ENCODE assay signal across 15 cellular contexts in the genomic region with DNA sequence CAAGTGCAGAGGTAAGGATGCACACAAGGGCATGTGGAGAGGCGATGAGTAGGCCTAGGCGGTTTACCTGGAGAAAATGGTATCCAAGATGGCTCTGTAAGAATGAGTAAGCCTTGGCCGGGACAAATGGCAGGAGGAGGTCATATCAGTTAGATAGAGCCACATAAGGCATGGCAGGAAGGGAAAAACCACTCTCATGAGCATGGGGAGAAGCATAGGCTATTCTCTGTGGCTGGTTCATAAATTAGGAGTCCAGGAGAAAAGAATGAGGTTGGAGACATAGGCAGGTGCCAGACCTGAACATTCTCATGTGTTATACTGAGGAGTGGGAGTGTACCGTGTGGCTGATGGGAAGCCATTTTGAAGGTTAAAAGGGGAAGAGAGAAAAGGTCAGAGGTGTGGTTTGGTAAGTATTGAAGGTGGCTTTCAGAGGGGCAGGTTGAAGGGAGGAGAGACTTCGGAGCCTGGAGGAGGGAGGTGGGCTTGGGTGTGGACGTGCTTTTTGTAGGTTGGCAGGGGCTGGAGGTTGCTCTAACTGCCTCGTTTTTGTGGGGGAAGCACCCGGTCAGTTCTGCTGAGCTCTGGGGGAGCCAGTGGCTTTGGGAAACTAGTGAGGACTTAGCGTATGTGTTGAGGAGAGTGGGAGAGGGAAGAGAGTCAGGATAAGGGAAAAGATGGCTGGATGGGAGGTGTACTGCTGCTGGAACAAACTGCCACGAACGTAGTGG. TPM values are rescaled to one million over a fixed set of nuclear protein-coding genes. Genes with fewer than 3 reads are reported as not detected.
DNase-seq lines count a peak whose midpoint lies in the region; ATAC-seq, FAIRE-seq and TF ChIP-seq lines count a peak whose summit lies in the region.
"Had no signal": no experiment of that assay in that cellular context is flagged by ENCODE, and none has a peak within 500 bp of the region (broad histone marks: within the 10 kb centered on the region; RNA-seq: fewer than 3 reads in every experiment).

No MANE protein-coding gene starts in this region.

- H3K27ac ChIP-seq in HepG2 (ENCODE audit: extremely low read length, insufficient read depth, low read length) (no peak overlapping the region), right lobe of liver (no peak overlapping the region), OCI-LY3 (ENCODE audit: low read length) (no peak overlapping the region)
- H3K27ac ChIP-seq: A549 had no signal

- TF ChIP-seq POLR2A in HepG2 (IDR thresholded peaks at IDR 0.05; ENCODE audit: insufficient read depth in 1 of 2, low read depth in 2 of 2, low read length in 2 of 2) (no peak), right lobe of liver (IDR thresholded peaks at IDR 0.05) (no peak)

- H2AFZ ChIP-seq in HepG2 (ENCODE audit: low read length): peak overlapping the region; percentile 63
- H2AFZ ChIP-seq in OCI-LY3 (ENCODE audit: low read depth, low read length): peak overlapping the region; percentile 96

- peaks cover 24% of the 10 kb centered on the region for H3K4me1 Mint-ChIP-seq in dendritic cell treated with granulocyte-macrophage colony-stimulating factor and Interleukin-4, amounts not matched to agents 40 ng/mL and 50 ng/mL, for 4 days (ENCODE audit: low read depth)
- H3K4me1 Mint-ChIP-seq in activated T-cell treated with anti-CD3 and anti-CD28 coated beads, Interleukin-2, amount 50 U/mL, for 4 hours (ENCODE audit: low read depth): peaks cover 40% of the 10 kb centered on the region

- intact Hi-C loops in HepG2 (cut with micrococcal nuclease; ENCODE audit: unreplicated experiment) (loop anchor here (5.0 to 10.0 kb wide), 4 partner anchors 64 to 844 kb away; no protein-coding TSS in a partner anchor), right lobe of liver (cut with DNase I) (loop anchor here (2.0 to 5.0 kb wide), 2 partner anchors 426 to 576 kb away; no protein-coding TSS in a partner anchor)
- intact Hi-C loops in dendritic cell treated with granulocyte-macrophage colony-stimulating factor and Interleukin-4, amounts not matched to agents 40 ng/mL and 50 ng/mL, for 4 days (cut with micrococcal nuclease): loop anchor here (5.0 to 10.0 kb wide), 2 partner anchors 104 to 426 kb away; no protein-coding TSS in a partner anchor

- H3K27me3 ChIP-seq in HepG2 (ENCODE audit: control insufficient read depth in 1 of 2, insufficient read depth in 2 of 2, low read length in 2 of 2): peaks cover 0 to 31% of the 10 kb centered on the region in 2 experiments; a peak in 1 of 5 replicates
- no peaks in the 10 kb centered on the region for H3K27me3 ChIP-seq in right lobe of liver
- 0 out of 2 replicates have a peak, but pooled peaks cover 3% of the 10 kb centered on the region for H3K27me3 ChIP-seq in OCI-LY3 (ENCODE audit: low read depth, low read length)

- no peaks in the 10 kb centered on the region for H3K9me3 Mint-ChIP-seq in dendritic cell treated with granulocyte-macrophage colony-stimulating factor and Interleukin-4, amounts not matched to agents 40 ng/mL and 50 ng/mL, for 4 days
- no peaks in the 10 kb centered on the region for H3K9me3 Mint-ChIP-seq in activated T-cell treated with anti-CD3 and anti-CD28 coated beads, Interleukin-2, amount 50 U/mL, for 4 hours
- H3K9me3 Mint-ChIP-seq: CD8-positive, alpha-beta memory T cell; H9; IgD-negative memory B cell had no signal

- FAIRE-seq in HepG2 (lab: Jason Lieb, UNC): no peak
- FAIRE-seq: A549, GM18507 had no signal

- BruUV-seq in HepG2 (replicated peaks; lab: Mats Ljungman, UMichigan): no TSS peak

- no peak for ATAC-seq in HepG2
- no peak for ATAC-seq in right lobe of liver
- ATAC-seq in activated T-cell treated with anti-CD3 and anti-CD28 coated beads, Interleukin-2, amount 50 U/mL, for 4 hours: no peak
- ATAC-seq in GM19324 (IDR thresholded peaks at IDR 0.05; ENCODE audit: low FRiP score, unreplicated experiment): no peak
- ATAC-seq: A549 had no signal

- POLR2A ChIA-PET in HepG2 (lab: Yijun Ruan, JAX): interaction anchor here (2.0 kb wide), 1 partner anchor 590 kb away, joined by 7 read pairs; the partner anchor contains the start of gene XXYLT1

- CTCF ChIA-PET in HepG2 (lab: Yijun Ruan, JAX; ENCODE audit: low intra/inter-chr PET ratio, low total read pairs): no interaction called here

- H3K27ac Mint-ChIP-seq in dendritic cell treated with granulocyte-macrophage colony-stimulating factor and Interleukin-4, amounts not matched to agents 40 ng/mL and 50 ng/mL, for 4 days: peak overlapping the region; percentile 27
- H3K27ac Mint-ChIP-seq: H9, IgD-negative memory B cell had no signal

- no peak overlapping the region for H3K9ac ChIP-seq in HepG2 (ENCODE audit: insufficient read depth, low read depth, low read length)
- no peak overlapping the region for H3K9ac ChIP-seq in OCI-LY3 (ENCODE audit: low read length)

- H3K4me3 Mint-ChIP-seq in dendritic cell treated with granulocyte-macrophage colony-stimulating factor and Interleukin-4, amounts not matched to agents 40 ng/mL and 50 ng/mL, for 4 days: no peak overlapping the region
- H3K4me3 Mint-ChIP-seq in activated T-cell treated with anti-CD3 and anti-CD28 coated beads, Interleukin-2, amount 50 U/mL, for 4 hours: no peak overlapping the region
- H3K4me3 Mint-ChIP-seq: H9 had no signal

- in situ Hi-C loops in HepG2 (cut with HindIII; ENCODE audit: extremely low pct_ligation_motif_present, low pct_unique_long_range_greater_than_20kb): loop anchor here (10.0 kb wide), 2 partner anchors 64 to 274 kb away; no protein-coding TSS in a partner anchor

- TF ChIP-seq EP300 in HepG2 (IDR thresholded peaks at IDR 0.05; ENCODE audit: low read depth in 2 of 2, low read length in 2 of 2) (no peak), HepG2 (CRISPR knock-in tag; IDR thresholded peaks at IDR 0.05; ENCODE audit: borderline replicate concordance) (no peak)

- WGBS in HepG2 (ENCODE audit: low lambda C conversion rate): 31% methylated on average over 11 of the region's 11 CpGs
- 63% methylated on average over 11 of the region's 11 CpGs for WGBS in right lobe of liver (ENCODE audit: insufficient coverage, low coverage, low lambda C conversion rate, missing lambda C conversion rate)

- H3K9me3 ChIP-seq in HepG2 (ENCODE audit: low read length): no peaks in the 10 kb centered on the region
- no peaks in the 10 kb centered on the region for H3K9me3 ChIP-seq in right lobe of liver
- H3K9me3 ChIP-seq in OCI-LY3 (ENCODE audit: insufficient read depth, low read length): no peaks in the 10 kb centered on the region
- H3K9me3 ChIP-seq: A549, Caco-2 had no signal

- peaks cover 12% of the 10 kb centered on the region for H3K27me3 Mint-ChIP-seq in dendritic cell treated with granulocyte-macrophage colony-stimulating factor and Interleukin-4, amounts not matched to agents 40 ng/mL and 50 ng/mL, for 4 days
- H3K27me3 Mint-ChIP-seq in activated T-cell treated with anti-CD3 and anti-CD28 coated beads, Interleukin-2, amount 50 U/mL, for 4 hours (ENCODE audit: low read depth): peaks cover 6% of the 10 kb centered on the region
- H3K27me3 Mint-ChIP-seq: IgD-negative memory B cell had no signal

- H3K4me3 ChIP-seq in HepG2 (replicated peaks in 1 of 3; ENCODE audit: insufficient read depth in 1 of 3, low read depth in 2 of 3, low read length in 3 of 3) (peak overlapping the region in 1 of 3 experiments; percentile 30; a peak in 1 of 6 replicates), right lobe of liver (no peak overlapping the region), OCI-LY3 (ENCODE audit: low read length) (no peak overlapping the region)
- H3K4me3 ChIP-seq: A549 had no signal

- H3K36me3 ChIP-seq in HepG2 (replicated peaks in 1 of 2; ENCODE audit: control insufficient read depth in 1 of 2, insufficient read depth in 2 of 2, low read length in 2 of 2) (no peaks in the 10 kb centered on the region), right lobe of liver (no peaks in the 10 kb centered on the region), OCI-LY3 (replicated peaks; ENCODE audit: low read depth, low read length) (no peaks in the 10 kb centered on the region)

- no peak for TF ChIP-seq RAD21 in HepG2 (CRISPR knock-in tag; IDR thresholded peaks at IDR 0.05)

- peaks cover 38% of the 10 kb centered on the region for H3K4me1 ChIP-seq in HepG2 (ENCODE audit: insufficient read depth, low read length)
- peaks cover 0 to 12% (median 0%) of the 10 kb centered on the region in 4 donors for H3K4me1 ChIP-seq in right lobe of liver
- peaks cover 26% of the 10 kb centered on the region for H3K4me1 ChIP-seq in OCI-LY3 (ENCODE audit: low read length)

- peaks cover 6% of the 10 kb centered on the region for H3K36me3 Mint-ChIP-seq in dendritic cell treated with granulocyte-macrophage colony-stimulating factor and Interleukin-4, amounts not matched to agents 40 ng/mL and 50 ng/mL, for 4 days (ENCODE audit: low read depth)
- H3K36me3 Mint-ChIP-seq in activated T-cell treated with anti-CD3 and anti-CD28 coated beads, Interleukin-2, amount 50 U/mL, for 4 hours (ENCODE audit: insufficient read depth): no peaks in the 10 kb centered on the region
- H3K36me3 Mint-ChIP-seq: IgD-negative memory B cell had no signal

- TF ChIP-seq CTCF in HepG2 (CRISPR knock-in tag; IDR thresholded peaks at IDR 0.05) (no peak), right lobe of liver (IDR thresholded peaks at IDR 0.05) (no peak), OCI-LY3 (IDR thresholded peaks at IDR 0.05; ENCODE audit: low read depth, low read length) (no peak)

- H3K4me2 ChIP-seq in HepG2 (ENCODE audit: low read depth, low read length): peak overlapping the region; percentile 46
- peak overlapping the region; percentile 44 for H3K4me2 ChIP-seq in OCI-LY3 (ENCODE audit: low read length)
- H3K4me2 ChIP-seq: A549 had no signal

- DNase-seq in HepG2 (ENCODE audit: low spot score): no peak
- no peak for DNase-seq in right lobe of liver
- DNase-seq in KG1 (lab: John Stamatoyannopoulos, UW): no peak
- DNase-seq in activated T-cell treated with anti-CD3 and anti-CD28 coated beads, Interleukin-2, amount 50 U/mL, for 4 hours: no peak
- DNase-seq: Caco-2; CD8-positive, alpha-beta memory T cell; GF-D8; GOT3; H9 had no signal

- H3K79me2 ChIP-seq in HepG2 (ENCODE audit: insufficient read depth, low read length): no peaks in the 10 kb centered on the region
- no peaks in the 10 kb centered on the region for H3K79me2 ChIP-seq in OCI-LY3 (ENCODE audit: low read length)

- H4K20me1 ChIP-seq in HepG2 (ENCODE audit: insufficient read depth, low read length): no peaks in the 10 kb centered on the region
- H4K20me1 ChIP-seq in OCI-LY3 (ENCODE audit: insufficient read depth, low read length): no peaks in the 10 kb centered on the region

RNA-seq across cellular contexts. Expression of gene FAM43A, which starts 4.6 kb away (rescaled TPM):
- 0.42 and 0.91 TPM in 2 replicates for total RNA-seq in HepG2 (2016; rRNA removed; fragmentation: Illumina TruSeq; extraction: Trizol)
- 0.18 and 0.20 TPM in 2 replicates for total RNA-seq in HepG2 (2016; cell fraction: cytosol; rRNA removed; fragmentation: Illumina TruSeq; extraction: Trizol; ENCODE audit: low read depth)
- 0.55 and 0.93 TPM in 2 replicates for total RNA-seq in HepG2 (2016; cell fraction: insoluble cytoplasmic fraction; rRNA removed; fragmentation: Illumina TruSeq; extraction: Trizol)
- 0.69 and 0.74 TPM in 2 replicates for total RNA-seq in HepG2 (2016; cell fraction: membrane; rRNA removed; fragmentation: Illumina TruSeq; extraction: Trizol)
- total RNA-seq in HepG2 (2016; cell fraction: nucleus; rRNA removed; fragmentation: Illumina TruSeq; extraction: Trizol): 0.31 and 0.81 TPM in 2 replicates
- polyA plus RNA-seq in HepG2 (2011; rRNA removed): 1.5 and 1.8 TPM in 2 replicates
- polyA plus RNA-seq in HepG2 (2011; cell fraction: cytosol; rRNA removed): 1.5 and 3.9 TPM in 2 replicates
- 3.8 and 4.4 TPM in 2 replicates for polyA plus RNA-seq in HepG2 (2011; cell fraction: nucleus; rRNA removed)
- 0.38 and 0.64 TPM in 2 replicates for polyA plus RNA-seq in HepG2 (2012)
- 0.08 and 0.19 TPM in 2 replicates for polyA plus RNA-seq in HepG2 (2016; cell fraction: cytosol; fragmentation: Illumina TruSeq; extraction: Trizol; ENCODE audit: low read depth)
- polyA plus RNA-seq in HepG2 (2016; cell fraction: insoluble cytoplasmic fraction; fragmentation: Illumina TruSeq; extraction: Trizol; ENCODE audit: low read depth): 0.67 and 0.83 TPM in 2 replicates
- polyA plus RNA-seq in HepG2 (2016; cell fraction: membrane; fragmentation: Illumina TruSeq; extraction: Trizol; ENCODE audit: low read depth): 0.63 and 0.93 TPM in 2 replicates
- 1.1 and 1.2 TPM in 2 replicates for polyA plus RNA-seq in HepG2 (2016; cell fraction: nucleus; fragmentation: Illumina TruSeq; extraction: Trizol; ENCODE audit: insufficient read depth, low read depth)
- 1.5 and 4.9 TPM in 2 replicates for polyA minus RNA-seq in HepG2 (2011; rRNA and poly(A)+ RNA removed; ENCODE audit: low replicate concordance)
- 1.5 and 1.8 TPM in 2 replicates for polyA minus RNA-seq in HepG2 (2011; cell fraction: cytosol; rRNA and poly(A)+ RNA removed)
- polyA minus RNA-seq in HepG2 (2011; cell fraction: nucleus; rRNA and poly(A)+ RNA removed): 0.99 and 1.4 TPM in 2 replicates
- 1 to 10 TPM; 1.0 to 8.4 (median 5.3) TPM for total RNA-seq in right lobe of liver
- 10 to 100 TPM in 2 of 3 donors, 1 to 10 TPM in 1; 9.9 to 27.8 (median 19.8) TPM for total RNA-seq in activated T-cell treated with anti-CD3 and anti-CD28 coated beads, Interleukin-2, amount 50 U/mL, for 4 hours

RNA-seq across cellular contexts. Expression of gene LSG1, which starts 9.1 kb away (rescaled TPM):
- 19.3 and 32.1 TPM in 2 replicates for total RNA-seq in HepG2 (2016; rRNA removed; fragmentation: Illumina TruSeq; extraction: Trizol)
- total RNA-seq in HepG2 (2016; cell fraction: cytosol; rRNA removed; fragmentation: Illumina TruSeq; extraction: Trizol; ENCODE audit: low read depth): 3.2 and 3.8 TPM in 2 replicates
- total RNA-seq in HepG2 (2016; cell fraction: insoluble cytoplasmic fraction; rRNA removed; fragmentation: Illumina TruSeq; extraction: Trizol): 22.5 and 34.8 TPM in 2 replicates
- 6.8 and 8.5 TPM in 2 replicates for total RNA-seq in HepG2 (2016; cell fraction: membrane; rRNA removed; fragmentation: Illumina TruSeq; extraction: Trizol)
- 46.5 and 54.1 TPM in 2 replicates for total RNA-seq in HepG2 (2016; cell fraction: nucleus; rRNA removed; fragmentation: Illumina TruSeq; extraction: Trizol)
- polyA plus RNA-seq in HepG2 (2011; rRNA removed): 19.6 and 21.4 TPM in 2 replicates
- polyA plus RNA-seq in HepG2 (2011; cell fraction: cytosol; rRNA removed): 7.4 and 8.9 TPM in 2 replicates
- 30.7 and 32.0 TPM in 2 replicates for polyA plus RNA-seq in HepG2 (2011; cell fraction: nucleus; rRNA removed)
- 10.8 and 12.4 TPM in 2 replicates for polyA plus RNA-seq in HepG2 (2012)
- polyA plus RNA-seq in HepG2 (2016; cell fraction: cytosol; fragmentation: Illumina TruSeq; extraction: Trizol; ENCODE audit: low read depth): 1.7 and 1.8 TPM in 2 replicates
- 14.0 and 14.1 TPM in 2 replicates for polyA plus RNA-seq in HepG2 (2016; cell fraction: insoluble cytoplasmic fraction; fragmentation: Illumina TruSeq; extraction: Trizol; ENCODE audit: low read depth)
- polyA plus RNA-seq in HepG2 (2016; cell fraction: membrane; fragmentation: Illumina TruSeq; extraction: Trizol; ENCODE audit: low read depth): 2.6 and 3.8 TPM in 2 replicates
- polyA plus RNA-seq in HepG2 (2016; cell fraction: nucleus; fragmentation: Illumina TruSeq; extraction: Trizol; ENCODE audit: insufficient read depth, low read depth): 79.8 and 79.9 TPM in 2 replicates
- 28.9 and 136 TPM in 2 replicates for polyA minus RNA-seq in HepG2 (2011; rRNA and poly(A)+ RNA removed; ENCODE audit: low replicate concordance)
- 6.3 and 10.3 TPM in 2 replicates for polyA minus RNA-seq in HepG2 (2011; cell fraction: cytosol; rRNA and poly(A)+ RNA removed)
- polyA minus RNA-seq in HepG2 (2011; cell fraction: nucleus; rRNA and poly(A)+ RNA removed): 49.8 and 65.3 TPM in 2 replicates
- total RNA-seq in right lobe of liver: 10 to 100 TPM; 13.7 to 23.2 (median 18.0) TPM
- 10 to 100 TPM; 68.4 to 82.0 (median 70.3) TPM for total RNA-seq in activated T-cell treated with anti-CD3 and anti-CD28 coated beads, Interleukin-2, amount 50 U/mL, for 4 hours

RNA-seq across cellular contexts. Expression of gene TMEM44, which starts 47.8 kb away (rescaled TPM):
- total RNA-seq in HepG2 (2016; rRNA removed; fragmentation: Illumina TruSeq; extraction: Trizol) (3.2 and 7.3 TPM in 2 replicates), right lobe of liver (1 to 10 TPM; 2.2 to 6.8 (median 4.2) TPM)
- 2.0 and 2.5 TPM in 2 replicates for total RNA-seq in HepG2 (2016; cell fraction: cytosol; rRNA removed; fragmentation: Illumina TruSeq; extraction: Trizol; ENCODE audit: low read depth)
- total RNA-seq in HepG2 (2016; cell fraction: insoluble cytoplasmic fraction; rRNA removed; fragmentation: Illumina TruSeq; extraction: Trizol): 2.4 and 7.8 TPM in 2 replicates
- total RNA-seq in HepG2 (2016; cell fraction: membrane; rRNA removed; fragmentation: Illumina TruSeq; extraction: Trizol): 3.7 and 4.9 TPM in 2 replicates
- 8.7 and 10.7 TPM in 2 replicates for total RNA-seq in HepG2 (2016; cell fraction: nucleus; rRNA removed; fragmentation: Illumina TruSeq; extraction: Trizol)
- polyA plus RNA-seq in HepG2 (2011; rRNA removed): 13.8 and 16.0 TPM in 2 replicates
- polyA plus RNA-seq in HepG2 (2011; cell fraction: cytosol; rRNA removed): 8.3 and 8.8 TPM in 2 replicates
- polyA plus RNA-seq in HepG2 (2011; cell fraction: nucleus; rRNA removed): 49.0 and 57.1 TPM in 2 replicates
- polyA plus RNA-seq in HepG2 (2012): 6.3 and 10.4 TPM in 2 replicates
- polyA plus RNA-seq in HepG2 (2016; cell fraction: cytosol; fragmentation: Illumina TruSeq; extraction: Trizol; ENCODE audit: low read depth): 1.9 and 2.6 TPM in 2 replicates
- 3.4 and 3.6 TPM in 2 replicates for polyA plus RNA-seq in HepG2 (2016; cell fraction: insoluble cytoplasmic fraction; fragmentation: Illumina TruSeq; extraction: Trizol; ENCODE audit: low read depth)
- 3.5 and 4.2 TPM in 2 replicates for polyA plus RNA-seq in HepG2 (2016; cell fraction: membrane; fragmentation: Illumina TruSeq; extraction: Trizol; ENCODE audit: low read depth)
- 34.3 and 35.9 TPM in 2 replicates for polyA plus RNA-seq in HepG2 (2016; cell fraction: nucleus; fragmentation: Illumina TruSeq; extraction: Trizol; ENCODE audit: insufficient read depth, low read depth)
- 11.5 and 19.4 TPM in 2 replicates for polyA minus RNA-seq in HepG2 (2011; rRNA and poly(A)+ RNA removed; ENCODE audit: low replicate concordance)
- polyA minus RNA-seq in HepG2 (2011; cell fraction: cytosol; rRNA and poly(A)+ RNA removed): 2.8 and 4.9 TPM in 2 replicates
- polyA minus RNA-seq in HepG2 (2011; cell fraction: nucleus; rRNA and poly(A)+ RNA removed): 13.4 and 15.0 TPM in 2 replicates
- total RNA-seq in activated T-cell treated with anti-CD3 and anti-CD28 coated beads, Interleukin-2, amount 50 U/mL, for 4 hours: 1 to 10 TPM; 1.1 to 2.4 (median 2.0) TPM
